35 cellular contexts compared by ENCODE assay signal in genomic region chr4:80254114-80254513, GRCh38. TPM values are rescaled to one million over a fixed set of nuclear protein-coding genes. Genes with fewer than 3 reads are reported as not detected.
"Had no signal": no experiment of that assay in that cellular context is flagged by ENCODE, and none has a peak within 500 bp of the region (broad histone marks: within the 10 kb centered on the region; RNA-seq: fewer than 3 reads in every experiment).

No MANE protein-coding gene starts in this region.

- H3K27me3 ChIP-seq: ascending aorta had no signal

- ATAC-seq: activated CD4-positive, alpha-beta T cell treated with anti-CD3 and anti-CD28 coated beads for 36 hours; activated CD4-positive, CD25-positive, alpha-beta regulatory T cell treated with anti-CD3 and anti-CD28 coated beads, Interleukin-2, amount 50 U/mL, for 24 hours; activated CD8-positive, alpha-beta memory T cell treated with anti-CD3 and anti-CD28 coated beads, Interleukin-2, amount 10 ng/mL, durations not matched to agents 7 days and 5 days; activated CD8-positive, alpha-beta T cell treated with anti-CD3 and anti-CD28 coated beads for 36 hours; activated naive CD8-positive, alpha-beta T cell treated with anti-CD3 and anti-CD28 coated beads, Interleukin-2, amount 50 U/mL, for 24 hours had no signal

- H3K4me1 ChIP-seq: ascending aorta had no signal

- H3K9me3 ChIP-seq: ascending aorta had no signal

- H3K36me3 ChIP-seq: ascending aorta, cardiac muscle cell had no signal

- H3K4me1 Mint-ChIP-seq: activated CD4-positive, alpha-beta T cell treated with anti-CD3 and anti-CD28 coated beads for 36 hours; activated CD8-positive, alpha-beta memory T cell treated with anti-CD3 and anti-CD28 coated beads, Interleukin-2, amount 10 ng/mL, durations not matched to agents 7 days and 5 days; activated naive CD4-positive, alpha-beta T cell treated with anti-CD3 and anti-CD28 coated beads, Interleukin-2, amount 10 ng/mL, durations not matched to agents 7 days and 5 days; activated naive CD4-positive, alpha-beta T cell treated with anti-CD3 and anti-CD28 coated beads, Interleukin-2, amount 50 U/mL, for 24 hours; activated naive CD8-positive, alpha-beta T cell treated with anti-CD3 and anti-CD28 coated beads, Interleukin-2, amount 10 ng/mL, durations not matched to agents 7 days and 5 days; activated naive CD8-positive, alpha-beta T cell treated with anti-CD3 and anti-CD28 coated beads, Interleukin-2, amount 50 U/mL, for 24 hours; central memory CD8-positive, alpha-beta T cell had no signal

- H3K36me3 Mint-ChIP-seq: activated CD4-positive, alpha-beta memory T cell treated with anti-CD3 and anti-CD28 coated beads for 36 hours; activated CD8-positive, alpha-beta memory T cell treated with anti-CD3 and anti-CD28 coated beads, Interleukin-2, amount 10 ng/mL, durations not matched to agents 7 days and 5 days; activated naive CD4-positive, alpha-beta T cell treated with anti-CD3 and anti-CD28 coated beads, Interleukin-2, amount 10 ng/mL, durations not matched to agents 7 days and 5 days; activated naive CD4-positive, alpha-beta T cell treated with anti-CD3 and anti-CD28 coated beads, Interleukin-2, amount 50 U/mL, for 24 hours; activated naive CD8-positive, alpha-beta T cell; activated naive CD8-positive, alpha-beta T cell treated with anti-CD3 and anti-CD28 coated beads, Interleukin-2, amount 10 ng/mL, durations not matched to agents 7 days and 5 days; brain had no signal

- H3K4me3 ChIP-seq: ascending aorta, cardiac muscle cell had no signal

- DNase-seq: activated CD4-positive, alpha-beta memory T cell treated with anti-CD3 and anti-CD28 coated beads for 36 hours; activated CD4-positive, alpha-beta T cell treated with anti-CD3 and anti-CD28 coated beads for 1 hour; activated CD4-positive, alpha-beta T cell treated with anti-CD3 and anti-CD28 coated beads for 36 hours; activated CD4-positive, alpha-beta T cell treated with anti-CD3 and anti-CD28 coated beads for 48 hours; activated CD4-positive, alpha-beta T cell treated with anti-CD3 and anti-CD28 coated beads, Interleukin-2, amount 50 U/mL, for 1 hour; activated CD4-positive, alpha-beta T cell treated with anti-CD3 and anti-CD28 coated beads, Interleukin-2, amount 50 U/mL, for 4 hours; activated CD4-positive, CD25-positive, alpha-beta regulatory T cell; activated CD8-positive, alpha-beta memory T cell treated with anti-CD3 and anti-CD28 coated beads, Interleukin-2, amount 10 ng/mL, durations not matched to agents 7 days and 5 days; activated CD8-positive, alpha-beta memory T cell treated with anti-CD3 and anti-CD28 coated beads, Interleukin-2, amount 50 U/mL, for 48 hours; activated CD8-positive, alpha-beta T cell treated with anti-CD3 and anti-CD28 coated beads for 36 hours; activated effector memory CD4-positive, alpha-beta T cell treated with Interleukin-2 at 50 U/mL for 16 hours; activated gamma-delta T cell; activated naive CD4-positive, alpha-beta T cell treated with anti-CD3 and anti-CD28 coated beads, Interleukin-2, amount 10 ng/mL, durations not matched to agents 7 days and 5 days; activated naive CD4-positive, alpha-beta T cell treated with Interleukin-2 at 50 U/mL for 16 hours; activated naive CD8-positive, alpha-beta T cell treated with anti-CD3 and anti-CD28 coated beads, Interleukin-2, amount 10 ng/mL, durations not matched to agents 7 days and 5 days; activated naive CD8-positive, alpha-beta T cell treated with anti-CD3 and anti-CD28 coated beads, Interleukin-2, amount 50 U/mL, for 24 hours; activated T-cell treated with anti-CD3 and anti-CD28 coated beads, Interleukin-2, amount 50 U/mL, for 24 hours; activated T-cell treated with anti-CD3 and anti-CD28 coated beads, Interleukin-2, amount 50 U/mL, for 48 hours; amygdala; anterior cingulate cortex; caudate nucleus; T-helper 1 cell; T-helper 2 cell; T-helper 9 cell had no signal

- H3K27ac ChIP-seq: ascending aorta, cardiac muscle cell, VCaP had no signal

- H3K27ac Mint-ChIP-seq: activated CD4-positive, alpha-beta memory T cell treated with anti-CD3 and anti-CD28 coated beads for 36 hours; activated CD4-positive, alpha-beta T cell treated with anti-CD3 and anti-CD28 coated beads for 36 hours; activated CD8-positive, alpha-beta memory T cell treated with anti-CD3 and anti-CD28 coated beads, Interleukin-2, amount 10 ng/mL, durations not matched to agents 7 days and 5 days; activated CD8-positive, alpha-beta T cell treated with anti-CD3 and anti-CD28 coated beads for 36 hours; activated naive CD4-positive, alpha-beta T cell treated with anti-CD3 and anti-CD28 coated beads, Interleukin-2, amount 10 ng/mL, durations not matched to agents 7 days and 5 days; activated naive CD4-positive, alpha-beta T cell treated with anti-CD3 and anti-CD28 coated beads, Interleukin-2, amount 50 U/mL, for 24 hours; activated naive CD8-positive, alpha-beta T cell; activated naive CD8-positive, alpha-beta T cell treated with anti-CD3 and anti-CD28 coated beads, Interleukin-2, amount 10 ng/mL, durations not matched to agents 7 days and 5 days; activated naive CD8-positive, alpha-beta T cell treated with anti-CD3 and anti-CD28 coated beads, Interleukin-2, amount 50 U/mL, for 24 hours; activated T-cell treated with anti-CD3 and anti-CD28 coated beads, Interleukin-2, amount 50 U/mL, for 24 hours; activated T-helper 2 cell treated with anti-CD3 and anti-CD28 coated beads, Interferon-gamma antibody, Interleukin-2, Interleukin-4, amounts not matched to agents 10 μg/mL and 5 μg/mL and 100 μg/mL, durations not matched to agents 14 hours and 24 hours and 36 hours; brain; T-helper 1 cell treated with Interleukin-12 subunit alpha and Interleukin-12 subunit beta and Interleukin-4 antibody, amounts not matched to agents 30 μg/mL and 1 μg/mL, for 36 hours; T-helper 2 cell treated with Interferon-gamma antibody and Interleukin-4, amounts not matched to agents 5 μg/mL and 100 μg/mL, for 36 hours had no signal

- H3K4me3 Mint-ChIP-seq: activated CD4-positive, alpha-beta memory T cell treated with anti-CD3 and anti-CD28 coated beads for 36 hours; activated CD4-positive, alpha-beta T cell treated with anti-CD3 and anti-CD28 coated beads for 36 hours; activated CD8-positive, alpha-beta memory T cell treated with anti-CD3 and anti-CD28 coated beads, Interleukin-2, amount 10 ng/mL, durations not matched to agents 7 days and 5 days; activated CD8-positive, alpha-beta T cell treated with anti-CD3 and anti-CD28 coated beads for 36 hours; activated naive CD4-positive, alpha-beta T cell treated with anti-CD3 and anti-CD28 coated beads, Interleukin-2, amount 10 ng/mL, durations not matched to agents 7 days and 5 days; activated naive CD4-positive, alpha-beta T cell treated with anti-CD3 and anti-CD28 coated beads, Interleukin-2, amount 50 U/mL, for 24 hours; activated naive CD8-positive, alpha-beta T cell; activated naive CD8-positive, alpha-beta T cell treated with anti-CD3 and anti-CD28 coated beads, Interleukin-2, amount 10 ng/mL, durations not matched to agents 7 days and 5 days; activated naive CD8-positive, alpha-beta T cell treated with anti-CD3 and anti-CD28 coated beads, Interleukin-2, amount 50 U/mL, for 24 hours; activated T-cell treated with anti-CD3 and anti-CD28 coated beads, Interleukin-2, amount 50 U/mL, for 24 hours; brain; central memory CD8-positive, alpha-beta T cell; T-helper 1 cell treated with Interleukin-12 subunit alpha and Interleukin-12 subunit beta and Interleukin-4 antibody, amounts not matched to agents 30 μg/mL and 1 μg/mL, for 36 hours; T-helper 2 cell treated with Interferon-gamma antibody and Interleukin-4, amounts not matched to agents 5 μg/mL and 100 μg/mL, for 36 hours had no signal

- H3K9me3 Mint-ChIP-seq: activated CD4-positive, alpha-beta memory T cell treated with anti-CD3 and anti-CD28 coated beads for 36 hours; activated CD8-positive, alpha-beta T cell treated with anti-CD3 and anti-CD28 coated beads for 36 hours; activated naive CD4-positive, alpha-beta T cell treated with anti-CD3 and anti-CD28 coated beads, Interleukin-2, amount 10 ng/mL, durations not matched to agents 7 days and 5 days; activated naive CD4-positive, alpha-beta T cell treated with anti-CD3 and anti-CD28 coated beads, Interleukin-2, amount 50 U/mL, for 24 hours; activated naive CD8-positive, alpha-beta T cell treated with anti-CD3 and anti-CD28 coated beads, Interleukin-2, amount 10 ng/mL, durations not matched to agents 7 days and 5 days; activated naive CD8-positive, alpha-beta T cell treated with anti-CD3 and anti-CD28 coated beads, Interleukin-2, amount 50 U/mL, for 24 hours; activated T-cell treated with anti-CD3 and anti-CD28 coated beads, Interleukin-2, amount 50 U/mL, for 24 hours; activated T-helper 2 cell treated with anti-CD3 and anti-CD28 coated beads, Interferon-gamma antibody, Interleukin-2, Interleukin-4, amounts not matched to agents 10 μg/mL and 5 μg/mL and 100 μg/mL, durations not matched to agents 14 hours and 24 hours and 36 hours; brain; central memory CD8-positive, alpha-beta T cell; T-helper 1 cell treated with Interleukin-12 subunit alpha and Interleukin-12 subunit beta and Interleukin-4 antibody, amounts not matched to agents 30 μg/mL and 1 μg/mL, for 36 hours; T-helper 2 cell treated with Interferon-gamma antibody and Interleukin-4, amounts not matched to agents 5 μg/mL and 100 μg/mL, for 36 hours had no signal

RNA-seq across cellular contexts. Expression of gene FGF5, which starts 12.3 kb away (rescaled TPM):
- total RNA-seq: activated CD4-positive, alpha-beta memory T cell treated with anti-CD3 and anti-CD28 coated beads for 36 hours; activated CD4-positive, alpha-beta T cell treated with anti-CD3 and anti-CD28 coated beads for 36 hours; activated CD8-positive, alpha-beta memory T cell treated with anti-CD3 and anti-CD28 coated beads, Interleukin-2, amount 10 ng/mL, durations not matched to agents 7 days and 5 days; activated CD8-positive, alpha-beta T cell treated with anti-CD3 and anti-CD28 coated beads for 36 hours; activated naive CD8-positive, alpha-beta T cell treated with anti-CD3 and anti-CD28 coated beads, Interleukin-2, amount 10 ng/mL, durations not matched to agents 7 days and 5 days; ascending aorta had no signal

RNA-seq across cellular contexts. Expression of gene PRDM8, which starts 56.8 kb away (rescaled TPM):
- total RNA-seq: ascending aorta had no signal
